8 cellular contexts compared by ENCODE assay signal in genomic region chr3:5022966-5023776, GRCh38. TPM values are rescaled to one million over a fixed set of nuclear protein-coding genes. Genes with fewer than 3 reads are reported as not detected.
DNase-seq lines count a peak whose midpoint lies in the region; ATAC-seq and TF ChIP-seq lines count a peak whose summit lies in the region.

No MANE protein-coding gene starts in this region.

- peak; percentile 56 for DNase-seq in stimulated activated CD4-positive, alpha-beta T cell treated with anti-CD3 and anti-CD28 coated beads, Interleukin-15, amount 100 ng/mL, for 24 hours
- no peak for DNase-seq in stimulated activated CD4-positive, alpha-beta T cell treated with anti-CD3 and anti-CD28 coated beads, Interleukin-4, amount 100 ng/mL, for 1 hour
- DNase-seq in astrocyte of the hippocampus (ENCODE audit: low read depth, low spot score) = peak; percentile 98
- peak; percentile 100 for DNase-seq in kidney tubule cell (ENCODE audit: low spot score)
- peak; percentile 77 to 82 for DNase-seq in uterus
- DNase-seq in NK-92 (lab: John Stamatoyannopoulos, UW; ENCODE audit: unreplicated experiment) = no peak

- no peaks in the 10 kb centered on the region for H3K36me3 ChIP-seq in uterus

- no peaks in the 10 kb centered on the region for H3K9me3 ChIP-seq in uterus

- TF ChIP-seq POLR2A in uterus (IDR thresholded peaks at IDR 0.05) = no peak

- ATAC-seq in HG02885 (IDR thresholded peaks at IDR 0.05; ENCODE audit: poor library complexity, unreplicated experiment) = no peak
- no peak for ATAC-seq in GM18867 (IDR thresholded peaks at IDR 0.05; ENCODE audit: unreplicated experiment)

- no peak for TF ChIP-seq CTCF in uterus (IDR thresholded peaks at IDR 0.05)

- H3K4me3 ChIP-seq in uterus = no peak overlapping the region

- no peaks in the 10 kb centered on the region for H3K27me3 ChIP-seq in uterus

- intact Hi-C loops in uterus (cut with DNase I; ENCODE audit: low total_unique reads) = loop anchor here (10.0 kb wide), 1 partner anchor 308 kb away; no protein-coding TSS in a partner anchor

- H3K4me1 ChIP-seq in uterus = no peaks in the 10 kb centered on the region

- peak overlapping the region; percentile 64 to 77 for H3K27ac ChIP-seq in uterus

RNA-seq across cellular contexts. Expression of gene BHLHE40, which starts 43.9 kb away (rescaled TPM):
- total RNA-seq in uterus = 10 to 100 TPM; 11.4 to 84.2 (median 28.1) TPM

Comparison
In these comparisons a context has a peak if more than half of its experiments do, and no peak if none do; other contexts are left out.
1. DNase-seq: peak in stimulated activated CD4-positive, alpha-beta T cell treated with anti-CD3 and anti-CD28 coated beads, Interleukin-15, amount 100 ng/mL, for 24 hours (single experiment), astrocyte of the hippocampus (single experiment), kidney tubule cell (single experiment) and uterus (2 of 2); none in stimulated activated CD4-positive, alpha-beta T cell treated with anti-CD3 and anti-CD28 coated beads, Interleukin-4, amount 100 ng/mL, for 1 hour (single experiment) and NK-92 (single experiment).